Comparison of ENCODE assay signal across 17 cellular contexts in genomic region chr19:45819769-45820168, GRCh38. TPM values are rescaled to one million over a fixed set of nuclear protein-coding genes. Genes with fewer than 3 reads are reported as not detected.
"Had no signal": no experiment of that assay in that cellular context is flagged by ENCODE, and none has a peak within 500 bp of the region (broad histone marks: within the 10 kb centered on the region; RNA-seq: fewer than 3 reads in every experiment).

No MANE protein-coding gene starts in this region.

- H3K4me1 ChIP-seq: pancreas had no signal

- H3K27me3 Mint-ChIP-seq: activated CD4-positive, alpha-beta memory T cell treated with anti-CD3 and anti-CD28 coated beads, Interleukin-2, amount 10 ng/mL, durations not matched to agents 7 days and 5 days had no signal

- H3K4me3 Mint-ChIP-seq: activated CD4-positive, alpha-beta memory T cell treated with anti-CD3 and anti-CD28 coated beads, Interleukin-2, amount 10 ng/mL, durations not matched to agents 7 days and 5 days; mesothelial cell of epicardium; stimulated activated effector memory CD8-positive, alpha-beta T cell treated with anti-CD3 and anti-CD28 coated beads, Interleukin-12 subunit alpha, Interleukin-12 subunit beta, amount 100 ng/mL, for 72 hours had no signal

- H3K4me3 ChIP-seq: gastroesophageal sphincter, lung, pancreas, spleen, tibial nerve had no signal

- DNase-seq: activated CD4-positive, alpha-beta memory T cell treated with anti-CD3 and anti-CD28 coated beads, Interleukin-2, amount 10 ng/mL, durations not matched to agents 7 days and 5 days; activated CD8-positive, alpha-beta memory T cell treated with anti-CD3 and anti-CD28 coated beads, Interleukin-2, amount 50 U/mL, for 4 hours; activated gamma-delta T cell treated with Interleukin-2 at 50 U/mL for 16 hours; activated T-cell treated with anti-CD3 and anti-CD28 coated beads, Interleukin-2, amount 50 U/mL, for 48 hours; pancreas; spleen; stimulated activated CD4-positive, alpha-beta T cell treated with anti-CD3 and anti-CD28 coated beads, Interleukin-2, amount 100 ng/mL, for 24 hours; T-helper 1 cell had no signal

- H3K27me3 ChIP-seq: pancreas had no signal

- ATAC-seq: gastroesophageal sphincter; pancreas; sciatic nerve; SK-N-SH treated with all-trans-retinoic acid at 6 μM for 48 hours; stimulated activated effector memory CD8-positive, alpha-beta T cell treated with anti-CD3 and anti-CD28 coated beads, Interleukin-12 subunit alpha, Interleukin-12 subunit beta, amount 100 ng/mL, for 72 hours had no signal

- H3K9me3 Mint-ChIP-seq: activated CD4-positive, alpha-beta memory T cell treated with anti-CD3 and anti-CD28 coated beads, Interleukin-2, amount 10 ng/mL, durations not matched to agents 7 days and 5 days; mesothelial cell of epicardium; stimulated activated effector memory CD8-positive, alpha-beta T cell treated with anti-CD3 and anti-CD28 coated beads, Interleukin-12 subunit alpha, Interleukin-12 subunit beta, amount 100 ng/mL, for 72 hours had no signal

- H3K27ac ChIP-seq: gastroesophageal sphincter, pancreas, spleen, tibial nerve had no signal

- H3K9me3 ChIP-seq: gastroesophageal sphincter, pancreas, spleen, tibial nerve had no signal

- H3K27ac Mint-ChIP-seq: activated CD4-positive, alpha-beta memory T cell treated with anti-CD3 and anti-CD28 coated beads, Interleukin-2, amount 10 ng/mL, durations not matched to agents 7 days and 5 days; mesothelial cell of epicardium; stimulated activated effector memory CD8-positive, alpha-beta T cell treated with anti-CD3 and anti-CD28 coated beads, Interleukin-12 subunit alpha, Interleukin-12 subunit beta, amount 100 ng/mL, for 72 hours had no signal

- FAIRE-seq: astrocyte, islet of Langerhans, pancreas had no signal

RNA-seq across cellular contexts. Expression of gene FOXA3, which starts 44.4 kb away (rescaled TPM):
- total RNA-seq: activated CD4-positive, alpha-beta memory T cell treated with anti-CD3 and anti-CD28 coated beads, Interleukin-2, amount 10 ng/mL, durations not matched to agents 7 days and 5 days; mesothelial cell of epicardium; sciatic nerve; tibial nerve had no signal
